Comparison of ENCODE assay signal across 9 cellular contexts in genomic region chr11:63478896-63479295, GRCh38. TPM values are rescaled to one million over a fixed set of nuclear protein-coding genes. Genes with fewer than 3 reads are reported as not detected.
DNase-seq lines count a peak whose midpoint lies in the region; ATAC-seq and TF ChIP-seq lines count a peak whose summit lies in the region.
"Had no signal": no experiment of that assay in that cellular context is flagged by ENCODE, and none has a peak within 500 bp of the region (broad histone marks: within the 10 kb centered on the region; RNA-seq: fewer than 3 reads in every experiment).

No MANE protein-coding gene starts in this region.

- H3K9me2 ChIP-seq in Karpas-422 (replicated peaks; ENCODE audit: insufficient read depth, low read length) = no peaks in the 10 kb centered on the region

- TF ChIP-seq POLR2A in testis (IDR thresholded peaks at IDR 0.05) = no peak

- H3K27ac ChIP-seq in Karpas-422 (ENCODE audit: low read length) (no peak overlapping the region), fibroblast of lung (ENCODE audit: insufficient read depth, low read length) (no peak overlapping the region), testis (no peak overlapping the region)

- H2AFZ ChIP-seq in Karpas-422 (ENCODE audit: low read length) (no peak overlapping the region), fibroblast of lung (ENCODE audit: low read length) (peak overlapping the region; percentile 78)

- H3K4me2 ChIP-seq in Karpas-422 (ENCODE audit: low read depth, low read length, poor library complexity, severe bottlenecking) = no peak overlapping the region
- peak overlapping the region; percentile 19 for H3K4me2 ChIP-seq in fibroblast of lung (ENCODE audit: extremely low read depth, insufficient read depth, low read length)

- WGBS in testis, 2 donors = 8 to 9% methylated on average over 5 of the region's 5 CpGs

- no peaks in the 10 kb centered on the region; the same call in 1 of the 2 replicates for H3K9me3 ChIP-seq in Karpas-422 (ENCODE audit: low read length)
- H3K9me3 ChIP-seq in fibroblast of lung (ENCODE audit: control insufficient read depth, insufficient read depth, low read depth, low read length) = no peaks in the 10 kb centered on the region
- H3K9me3 ChIP-seq in testis = no peaks in the 10 kb centered on the region

- no peaks in the 10 kb centered on the region for H3K36me3 ChIP-seq in Karpas-422 (ENCODE audit: insufficient read depth, low read length)
- H3K36me3 ChIP-seq in fibroblast of lung (ENCODE audit: control insufficient read depth, insufficient read depth, low read length) = no peaks in the 10 kb centered on the region
- H3K36me3 ChIP-seq in testis (ENCODE audit: low read depth, missing control alignments) = no peaks in the 10 kb centered on the region

- H3K27me3 Mint-ChIP-seq in activated T-cell treated with anti-CD3 and anti-CD28 coated beads, Interleukin-2, amount 50 U/mL, for 24 hours = no peaks in the 10 kb centered on the region
- peaks cover 4% of the 10 kb centered on the region for H3K27me3 Mint-ChIP-seq in neural crest cell (ENCODE audit: low read depth)

- no peak overlapping the region for H3K4me3 Mint-ChIP-seq in activated T-cell treated with anti-CD3 and anti-CD28 coated beads, Interleukin-2, amount 50 U/mL, for 24 hours
- no peak overlapping the region for H3K4me3 Mint-ChIP-seq in neural crest cell
- H3K4me3 Mint-ChIP-seq: activated naive CD4-positive, alpha-beta T cell treated with anti-CD3 and anti-CD28 coated beads, Interleukin-2, amount 50 U/mL, for 24 hours had no signal

- H3K9me3 Mint-ChIP-seq in activated T-cell treated with anti-CD3 and anti-CD28 coated beads, Interleukin-2, amount 50 U/mL, for 24 hours = peaks cover 10% of the 10 kb centered on the region
- peaks cover 3% of the 10 kb centered on the region for H3K9me3 Mint-ChIP-seq in neural crest cell

- H3K27ac Mint-ChIP-seq in activated T-cell treated with anti-CD3 and anti-CD28 coated beads, Interleukin-2, amount 50 U/mL, for 24 hours = no peak overlapping the region
- H3K27ac Mint-ChIP-seq in neural crest cell (ENCODE audit: unreplicated experiment) = no peak overlapping the region
- H3K27ac Mint-ChIP-seq: activated naive CD4-positive, alpha-beta T cell treated with anti-CD3 and anti-CD28 coated beads, Interleukin-2, amount 50 U/mL, for 24 hours had no signal

- H3K4me1 Mint-ChIP-seq in activated T-cell treated with anti-CD3 and anti-CD28 coated beads, Interleukin-2, amount 50 U/mL, for 24 hours (ENCODE audit: low read depth) = no peaks in the 10 kb centered on the region
- no peaks in the 10 kb centered on the region for H3K4me1 Mint-ChIP-seq in neural crest cell
- H3K4me1 Mint-ChIP-seq: activated naive CD4-positive, alpha-beta T cell treated with anti-CD3 and anti-CD28 coated beads, Interleukin-2, amount 50 U/mL, for 24 hours had no signal

- H3K27me3 ChIP-seq in Karpas-422 (ENCODE audit: low read length) (no peaks in the 10 kb centered on the region), fibroblast of lung (ENCODE audit: control insufficient read depth, insufficient read depth, low read length) (no peaks in the 10 kb centered on the region), testis (no peaks in the 10 kb centered on the region)

- no peaks in the 10 kb centered on the region for H4K20me1 ChIP-seq in Karpas-422 (ENCODE audit: insufficient read depth, low read depth, low read length)
- H4K20me1 ChIP-seq in fibroblast of lung (ENCODE audit: control insufficient read depth, extremely low read depth, insufficient read depth, low read length) = no peaks in the 10 kb centered on the region

- intact Hi-C loops in testis (cut with DNase I; ENCODE audit: low total_unique reads) = no loop called here

- H3K4me3 ChIP-seq in Karpas-422 (ENCODE audit: low read length) (no peak overlapping the region), fibroblast of lung (replicated peaks in 1 of 4; ENCODE audit: control extremely low read depth in 1 of 4, insufficient read depth in 1 of 4, low read depth in 3 of 4, low read length in 4 of 4) (no peak overlapping the region), testis (no peak overlapping the region)

- H3K9ac ChIP-seq in Karpas-422 (ENCODE audit: low read length) (no peak overlapping the region), fibroblast of lung (ENCODE audit: insufficient read depth, low read length) (no peak overlapping the region)

- TF ChIP-seq CTCF in fibroblast of lung (conservative IDR thresholded peaks at IDR 0.05 in 1 of 2, IDR thresholded peaks at IDR 0.05 in 1 of 2; ENCODE audit: low read depth in 1 of 2, low read length in 2 of 2) (peak; percentile 94 to 97), neural crest cell (conservative IDR thresholded peaks at IDR 0.05) (peak; percentile 93), testis (IDR thresholded peaks at IDR 0.05) (peak; percentile 72 to 94 (median 86))

- no peak for ATAC-seq in HG03196 (IDR thresholded peaks at IDR 0.05; ENCODE audit: unreplicated experiment)

- H3K4me1 ChIP-seq in Karpas-422 (ENCODE audit: low read length) (no peaks in the 10 kb centered on the region), fibroblast of lung (ENCODE audit: control insufficient read depth, extremely low read depth, insufficient read depth, low read length) (no peaks in the 10 kb centered on the region), testis (peaks cover 5% of the 10 kb centered on the region)

- peak; percentile 61 for DNase-seq in DMS153 (lab: John Stamatoyannopoulos, UW)
- peak; percentile 77 for DNase-seq in Karpas-422
- DNase-seq in OCI-M1 (lab: John Stamatoyannopoulos, UW) = peak; percentile 72
- DNase-seq in activated T-cell treated with anti-CD3 and anti-CD28 coated beads, Interleukin-2, amount 50 U/mL, for 24 hours = peak; percentile 50
- peak; percentile 66 to 86 for DNase-seq in fibroblast of lung (ENCODE audit: low read depth in 2 of 2)
- DNase-seq in neural crest cell (ENCODE audit: low read depth, low spot score) = peak; percentile 35
- peak; percentile 73 for DNase-seq in testis

- H3K36me3 Mint-ChIP-seq in activated T-cell treated with anti-CD3 and anti-CD28 coated beads, Interleukin-2, amount 50 U/mL, for 24 hours (ENCODE audit: low read depth) = no peaks in the 10 kb centered on the region
- H3K36me3 Mint-ChIP-seq in neural crest cell (ENCODE audit: low read depth) = no peaks in the 10 kb centered on the region

- no peaks in the 10 kb centered on the region for H3K79me2 ChIP-seq in Karpas-422 (ENCODE audit: low read length)
- H3K79me2 ChIP-seq in fibroblast of lung (ENCODE audit: control insufficient read depth, insufficient read depth, low read length) = no peaks in the 10 kb centered on the region

RNA-seq across cellular contexts. Expression of gene PLAAT5, which starts 12.1 kb away (rescaled TPM):
- not detected in 2 replicates for total RNA-seq in Karpas-422 (2014; rRNA removed; shearing (Covaris generic); ENCODE audit: low replicate concordance)
- total RNA-seq in fibroblast of lung = 0.50 and 0.51 TPM in 2 replicates
- polyA plus RNA-seq in fibroblast of lung = 0.07 and 0.16 TPM in 2 replicates
- not detected in 2 replicates for polyA plus RNA-seq in fibroblast of lung (2012)
- not detected in 2 replicates for polyA minus RNA-seq in fibroblast of lung (ENCODE audit: low replicate concordance)
- 0.45 and 0.77 TPM in 2 replicates for total RNA-seq in neural crest cell
- total RNA-seq in testis = 10 to 100 TPM; 60.6 to 92.8 TPM
- polyA plus RNA-seq in testis (ENCODE audit: insufficient read depth, low read depth, low replicate concordance) = 148 TPM

RNA-seq across cellular contexts. Expression of gene LGALS12, which starts 27.0 kb away (rescaled TPM):
- total RNA-seq in Karpas-422 (2014; rRNA removed; shearing (Covaris generic); ENCODE audit: low replicate concordance) = not detected in 2 replicates
- under 0.01 TPM in 1 of 2 replicates, not detected in the other for total RNA-seq in fibroblast of lung
- polyA plus RNA-seq in fibroblast of lung = not detected in 2 replicates
- not detected in 2 replicates for polyA plus RNA-seq in fibroblast of lung (2012)
- not detected in 2 replicates for polyA minus RNA-seq in fibroblast of lung (ENCODE audit: low replicate concordance)
- total RNA-seq in neural crest cell = not detected in 2 replicates
- under 1 TPM in 1 of 2 donors, not detected in 1; 0.37 TPM for total RNA-seq in testis
- not detected for polyA plus RNA-seq in testis (ENCODE audit: insufficient read depth, low read depth, low replicate concordance)

RNA-seq across cellular contexts. Expression of gene PLAAT4, which starts 57.7 kb away (rescaled TPM):
- total RNA-seq in Karpas-422 (2014; rRNA removed; shearing (Covaris generic); ENCODE audit: low replicate concordance) = not detected in 2 replicates
- total RNA-seq in fibroblast of lung (85.7 and 108 TPM in 2 replicates), neural crest cell (not detected in 2 replicates), testis (10 to 100 TPM in 1 of 2 donors, 1 to 10 TPM in 1; 9.8 to 14.2 TPM)
- polyA plus RNA-seq in fibroblast of lung (47.4 and 69.1 TPM in 2 replicates), testis (ENCODE audit: insufficient read depth, low read depth, low replicate concordance) (35.0 TPM)
- polyA plus RNA-seq in fibroblast of lung (2012) = 46.8 and 65.7 TPM in 2 replicates
- polyA minus RNA-seq in fibroblast of lung (ENCODE audit: low replicate concordance) = 17.4 and 33.2 TPM in 2 replicates

Comparison
In these comparisons a context has a peak if more than half of its experiments do, and no peak if none do; other contexts are left out.
1. RNA of gene PLAAT5, which starts 12.1 kb away (total RNA-seq): 60.6 to 92.8 TPM in testis; 0.45 to 0.77 TPM in neural crest cell, 0.50 to 0.51 TPM in fibroblast of lung and not detected in Karpas-422; every median in the first group is over 10 times any median in the second.
2. RNA of gene PLAAT4, which starts 57.7 kb away (total RNA-seq): 85.7 to 108 TPM in fibroblast of lung and 9.8 to 14.2 TPM in testis; not detected in Karpas-422 and not detected in neural crest cell; every median in the first group is over 10 times any median in the second.
3. Peak in every context shown above with its lines, with median percentiles within 50 percentile points of each other: DNase-seq and CTCF ChIP-seq.